ENCODE assay signal across 12 cellular contexts in the genomic region with DNA sequence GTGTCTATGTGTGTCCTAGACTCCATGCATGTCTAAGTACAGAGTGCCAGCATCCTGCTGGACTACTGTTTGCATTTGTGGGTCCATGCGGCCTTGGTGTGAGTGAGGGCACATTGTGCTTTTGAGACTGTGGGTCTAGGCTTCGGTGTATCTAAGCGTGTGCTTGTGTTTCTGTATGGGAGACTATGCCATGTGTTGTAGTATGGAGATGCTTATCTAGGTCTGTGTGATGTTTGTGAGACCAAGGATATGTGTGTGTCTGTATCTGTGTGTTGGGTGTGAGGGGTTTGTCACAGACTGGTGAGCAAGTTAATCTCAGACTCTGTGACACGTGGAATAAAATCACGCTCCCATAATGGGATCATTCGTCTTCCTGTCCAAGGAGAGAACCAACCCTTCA. TPM values are rescaled to one million over a fixed set of nuclear protein-coding genes. Genes with fewer than 3 reads are reported as not detected.
DNase-seq lines count a peak whose midpoint lies in the region; ATAC-seq and TF ChIP-seq lines count a peak whose summit lies in the region.
"Had no signal": no experiment of that assay in that cellular context is flagged by ENCODE, and none has a peak within 500 bp of the region (broad histone marks: within the 10 kb centered on the region; RNA-seq: fewer than 3 reads in every experiment).

No MANE protein-coding gene starts in this region.

- H3K27me3 ChIP-seq in heart right ventricle (no peaks in the 10 kb centered on the region), esophagus muscularis mucosa (no peaks in the 10 kb centered on the region), rectal smooth muscle tissue (ENCODE audit: control insufficient read depth, insufficient read depth, low read length) (no peaks in the 10 kb centered on the region), upper lobe of right lung (no peaks in the 10 kb centered on the region)

- 43 to 59% methylated on average over 6 of the region's 6 CpGs for WGBS in heart right ventricle, 2 donors
- 65% methylated on average over 4 of the region's 6 CpGs for WGBS in esophagus muscularis mucosa

- ATAC-seq in heart right ventricle: no peak
- no peak for ATAC-seq in left cardiac atrium
- ATAC-seq in upper lobe of right lung: no peak

- intact Hi-C loops in heart right ventricle (cut with DNase I): no loop called here
- intact Hi-C loops in left cardiac atrium (cut with DNase I): no loop called here
- intact Hi-C loops in esophagus muscularis mucosa (cut with DNase I): no loop called here
- intact Hi-C loops in upper lobe of right lung (cut with DNase I): no loop called here

- H3K9me3 ChIP-seq in heart right ventricle: no peaks in the 10 kb centered on the region
- H3K9me3 ChIP-seq in esophagus muscularis mucosa: no peaks in the 10 kb centered on the region
- H3K9me3 ChIP-seq in upper lobe of right lung: no peaks in the 10 kb centered on the region

- no peak for TF ChIP-seq CTCF in heart right ventricle (IDR thresholded peaks at IDR 0.05)
- no peak for TF ChIP-seq CTCF in esophagus muscularis mucosa (IDR thresholded peaks at IDR 0.05)
- no peak for TF ChIP-seq CTCF in upper lobe of right lung (IDR thresholded peaks at IDR 0.05)

- H3K4me3 ChIP-seq in heart right ventricle (no peak overlapping the region), esophagus muscularis mucosa (no peak overlapping the region), rectal smooth muscle tissue (ENCODE audit: low read length) (no peak overlapping the region), upper lobe of right lung (no peak overlapping the region)

- H3K27ac ChIP-seq in heart right ventricle (peak overlapping the region; percentile 6 to 99 (median 74)), esophagus muscularis mucosa (replicated peaks in 1 of 4) (peak overlapping the region; percentile 64 to 97 (median 86)), rectal smooth muscle tissue (ENCODE audit: low read depth, low read length) (peak overlapping the region; percentile 66), upper lobe of right lung (peak overlapping the region; percentile 66)

- H3K9ac ChIP-seq in rectal smooth muscle tissue (ENCODE audit: low read length): no peak overlapping the region

- no peak for TF ChIP-seq EP300 in esophagus muscularis mucosa (IDR thresholded peaks at IDR 0.05)

- H3K4me1 ChIP-seq in heart right ventricle (peaks cover 52 to 96% (median 85%) of the 10 kb centered on the region in 9 donors), esophagus muscularis mucosa (peaks cover 87 to 97% (median 94%) of the 10 kb centered on the region in 4 donors), rectal smooth muscle tissue (ENCODE audit: control insufficient read depth, insufficient read depth, low read length) (peaks cover 57% of the 10 kb centered on the region), upper lobe of right lung (peaks cover 45% of the 10 kb centered on the region)

- no peak for DNase-seq in heart right ventricle
- no peak for DNase-seq in left cardiac atrium
- DNase-seq in esophagus muscularis mucosa (ENCODE audit: extremely low spot score): no peak
- DNase-seq in upper lobe of right lung: no peak
- DNase-seq in erythroblast (lab: John Stamatoyannopoulos, UW): no peak
- no peak for DNase-seq in COLO829 (ENCODE audit: low spot score)
- DNase-seq in activated naive CD4-positive, alpha-beta T cell treated with Interleukin-2 at 50 U/mL for 16 hours: no peak
- DNase-seq: activated CD4-positive, alpha-beta memory T cell treated with anti-CD3 and anti-CD28 coated beads for 36 hours; amniotic stem cell had no signal

- H3K36me3 ChIP-seq in heart right ventricle: peaks cover 0 to 21% (median 0%) of the 10 kb centered on the region in 9 donors
- peaks cover 0 to 4% (median 0%) of the 10 kb centered on the region in 4 donors for H3K36me3 ChIP-seq in esophagus muscularis mucosa
- no peaks in the 10 kb centered on the region for H3K36me3 ChIP-seq in rectal smooth muscle tissue (ENCODE audit: control insufficient read depth, insufficient read depth, low read length)
- no peaks in the 10 kb centered on the region for H3K36me3 ChIP-seq in upper lobe of right lung

- TF ChIP-seq POLR2A in esophagus muscularis mucosa (IDR thresholded peaks at IDR 0.05; ENCODE audit: low read depth): no peak
- no peak for TF ChIP-seq POLR2A in erythroblast (IDR thresholded peaks at IDR 0.05; ENCODE audit: low read length)

RNA-seq across cellular contexts. Expression of gene AHDC1, which starts 14.5 kb away (rescaled TPM):
- total RNA-seq in heart right ventricle (10 to 100 TPM; 32.2 to 53.1 (median 42.9) TPM), left cardiac atrium (10 to 100 TPM; 37.6 to 39.1 TPM), esophagus muscularis mucosa (10 to 100 TPM; 14.7 to 54.3 (median 35.4) TPM), upper lobe of right lung (34.2 TPM)
- 10 to 100 TPM; 17.0 to 33.7 TPM for polyA plus RNA-seq in heart right ventricle

RNA-seq across cellular contexts. Expression of gene FGR, which starts 45.5 kb away (rescaled TPM):
- total RNA-seq in heart right ventricle: 10 to 100 TPM in 1 of 10 donors, 1 to 10 TPM in 9; 1.4 to 11.0 (median 2.4) TPM
- 1 to 10 TPM; 4.8 to 6.9 TPM for polyA plus RNA-seq in heart right ventricle
- 10 to 100 TPM in 1 of 2 donors, 1 to 10 TPM in 1; 8.6 to 10.7 TPM for total RNA-seq in left cardiac atrium
- total RNA-seq in esophagus muscularis mucosa: 10 to 100 TPM; 12.0 to 32.1 (median 12.6) TPM
- 149 TPM for total RNA-seq in upper lobe of right lung
- total RNA-seq: osteocyte, SK-MEL-5 had no signal
